In the genomic region with DNA sequence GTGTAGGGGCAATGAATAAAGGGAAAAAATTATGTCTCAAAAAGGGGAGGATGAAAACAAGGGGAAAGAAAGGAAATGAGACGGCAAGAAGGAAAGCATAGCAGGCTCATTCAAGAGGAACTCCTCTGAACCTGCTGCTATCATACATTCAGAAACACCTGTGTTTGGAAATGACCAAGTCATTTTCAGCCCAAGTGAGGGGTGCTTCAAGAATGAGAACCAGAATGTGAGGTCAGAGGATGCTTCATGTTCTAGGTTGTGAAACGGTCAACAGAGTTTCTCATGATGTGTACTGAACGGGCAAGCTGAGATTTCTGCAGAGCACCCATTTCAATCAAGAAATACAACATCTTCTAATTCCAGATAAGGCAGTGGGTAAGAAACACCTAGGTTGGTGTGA, we compare ENCODE assay signal across 16 cellular contexts.
DNase-seq lines count a peak whose midpoint lies in the region; ATAC-seq, FAIRE-seq and TF ChIP-seq lines count a peak whose summit lies in the region.
"Had no signal": no experiment of that assay in that cellular context is flagged by ENCODE, and none has a peak within 500 bp of the region (broad histone marks: within the 10 kb centered on the region; RNA-seq: fewer than 3 reads in every experiment).

No MANE protein-coding gene starts in this region.

- peak; percentile 28 for FAIRE-seq in bronchial epithelial cell (lab: Jason Lieb, UNC)
- FAIRE-seq: G401.6 had no signal

- no peak overlapping the region for H3K4me2 ChIP-seq in mesenchymal stem cell (ENCODE audit: low read length, poor library complexity, severe bottlenecking)

- no peak overlapping the region for H3K27ac Mint-ChIP-seq in WTC11
- H3K27ac Mint-ChIP-seq: activated T-helper 1 cell treated with anti-CD3 and anti-CD28 coated beads, Interleukin-12 subunit alpha, Interleukin-12 subunit beta, Interleukin-2, Interleukin-4 antibody, amounts not matched to agents 30 ng/mL and 10 ng/mL and 1 ng/mL, durations not matched to agents 14 hours and 24 hours and 36 hours; CD4-positive, CD25-positive, alpha-beta regulatory T cell had no signal

- no peak overlapping the region for H2AK5ac ChIP-seq in mesenchymal stem cell (ENCODE audit: low read length, severe bottlenecking)

- H3K14ac ChIP-seq in mesenchymal stem cell (ENCODE audit: low read length in 2 of 2): no peak overlapping the region

- 83 to 96% (median 90%) methylated on average over 3 of the region's 3 CpGs for WGBS in heart left ventricle, 4 donors
- 100% methylated on average over 1 of the region's 3 CpGs for whole genome bisulfite sequencing in mesenchymal stem cell

- H3K27me3 Mint-ChIP-seq in WTC11 (ENCODE audit: low read depth): no peaks in the 10 kb centered on the region
- H3K27me3 Mint-ChIP-seq: CD4-positive, CD25-positive, alpha-beta regulatory T cell had no signal

- H3K79me1 ChIP-seq in mesenchymal stem cell (replicated peaks; ENCODE audit: low read length, poor library complexity, severe bottlenecking): no peaks in the 10 kb centered on the region

- H3K4me3 ChIP-seq in bronchial epithelial cell (ENCODE audit: low read depth, low read length): no peak overlapping the region
- no peak overlapping the region for H3K4me3 ChIP-seq in heart left ventricle
- H3K4me3 ChIP-seq in mesenchymal stem cell (ENCODE audit: insufficient read depth in 1 of 2, low read depth in 1 of 2, low read length in 2 of 2): no peak overlapping the region
- H3K4me3 ChIP-seq: thyroid gland had no signal

- TF ChIP-seq POLR2A in heart left ventricle (IDR thresholded peaks at IDR 0.05): no peak

- POLR2A ChIA-PET in WTC11 (lab: Charles Lee): no interaction called here

- CTCF ChIA-PET in WTC11 (lab: Charles Lee): no interaction called here

- H3K18ac ChIP-seq in mesenchymal stem cell (ENCODE audit: low read depth in 1 of 2, low read length in 2 of 2): no peak overlapping the region

- no peaks in the 10 kb centered on the region for H3K9me3 ChIP-seq in heart left ventricle
- H3K9me3 ChIP-seq in mesenchymal stem cell (ENCODE audit: control insufficient read depth, low read length): peaks cover 3% of the 10 kb centered on the region
- H3K9me3 ChIP-seq: thyroid gland had no signal

- no peak overlapping the region for H2BK12ac ChIP-seq in mesenchymal stem cell (ENCODE audit: low read length in 2 of 2)

- H3K27ac ChIP-seq in heart left ventricle (no peak overlapping the region), mesenchymal stem cell (ENCODE audit: low read length, poor library complexity, severe bottlenecking) (no peak overlapping the region)
- H3K27ac ChIP-seq: thyroid gland had no signal

- H3K4me1 Mint-ChIP-seq in WTC11: peaks cover 49% of the 10 kb centered on the region

- H4K91ac ChIP-seq in mesenchymal stem cell (ENCODE audit: low read length): no peak overlapping the region

- ATAC-seq in GM18907 (IDR thresholded peaks at IDR 0.05; ENCODE audit: unreplicated experiment) (peak; percentile 63), GM21717 (IDR thresholded peaks at IDR 0.05; ENCODE audit: unreplicated experiment) (peak; percentile 59), HG03095 (IDR thresholded peaks at IDR 0.05; ENCODE audit: unreplicated experiment) (peak; percentile 50), heart left ventricle (no peak), WTC11 (no peak)

- H3K27me3 ChIP-seq in bronchial epithelial cell (ENCODE audit: control insufficient read depth, insufficient read depth, low read length): no peaks in the 10 kb centered on the region
- H3K27me3 ChIP-seq in heart left ventricle: no peaks in the 10 kb centered on the region
- no peaks in the 10 kb centered on the region for H3K27me3 ChIP-seq in mesenchymal stem cell (ENCODE audit: control insufficient read depth in 1 of 2, insufficient read depth in 1 of 2, low read length in 2 of 2)
- H3K27me3 ChIP-seq: thyroid gland had no signal

- H3K9ac ChIP-seq in mesenchymal stem cell (ENCODE audit: low read length): no peak overlapping the region

- TF ChIP-seq CTCF in bronchial epithelial cell (IDR thresholded peaks at IDR 0.05; ENCODE audit: insufficient read depth, low read length, severe bottlenecking) (no peak), heart left ventricle (IDR thresholded peaks at IDR 0.05) (no peak), WTC11 (IDR thresholded peaks at IDR 0.05) (no peak), GM20000 (IDR thresholded peaks at IDR 0.05; ENCODE audit: extremely low read depth, missing control alignments) (no peak)

- H3K23ac ChIP-seq in mesenchymal stem cell (ENCODE audit: low read length in 2 of 2): no peak overlapping the region

- H3K36me3 ChIP-seq in bronchial epithelial cell (ENCODE audit: control insufficient read depth, insufficient read depth, low read length) (no peaks in the 10 kb centered on the region), heart left ventricle (no peaks in the 10 kb centered on the region), mesenchymal stem cell (ENCODE audit: control insufficient read depth in 1 of 2, insufficient read depth in 2 of 2, low read depth in 1 of 2, low read length in 2 of 2) (no peaks in the 10 kb centered on the region)
- H3K36me3 ChIP-seq: thyroid gland had no signal

- no peak overlapping the region for H4K8ac ChIP-seq in mesenchymal stem cell (ENCODE audit: low read length)

- no peak overlapping the region for H2AFZ ChIP-seq in mesenchymal stem cell (ENCODE audit: low read depth, low read length)

- H3K9me3 Mint-ChIP-seq in WTC11: peaks cover 8% of the 10 kb centered on the region; the same call in 1 of the 2 replicates

- H3K4me1 ChIP-seq in heart left ventricle (no peaks in the 10 kb centered on the region), mesenchymal stem cell (ENCODE audit: control insufficient read depth, insufficient read depth, low read depth, low read length) (no peaks in the 10 kb centered on the region)
- H3K4me1 ChIP-seq: thyroid gland had no signal

- no peak overlapping the region for H3K4me3 Mint-ChIP-seq in WTC11
- H3K4me3 Mint-ChIP-seq: activated T-helper 1 cell treated with anti-CD3 and anti-CD28 coated beads, Interleukin-12 subunit alpha, Interleukin-12 subunit beta, Interleukin-2, Interleukin-4 antibody, amounts not matched to agents 30 ng/mL and 10 ng/mL and 1 ng/mL, durations not matched to agents 14 hours and 24 hours and 36 hours; CD4-positive, CD25-positive, alpha-beta regulatory T cell had no signal

- peaks cover 3% of the 10 kb centered on the region; the same call in 1 of the 2 replicates for H3K36me3 Mint-ChIP-seq in WTC11
- H3K36me3 Mint-ChIP-seq: CD4-positive, CD25-positive, alpha-beta regulatory T cell had no signal

- no peak overlapping the region for H2BK120ac ChIP-seq in mesenchymal stem cell (ENCODE audit: low read depth, low read length)

- H2BK5ac ChIP-seq in mesenchymal stem cell (ENCODE audit: low read depth, low read length, poor library complexity, severe bottlenecking): no peak overlapping the region

- no peak overlapping the region for H3K4ac ChIP-seq in mesenchymal stem cell (ENCODE audit: low read depth in 1 of 2, low read length in 2 of 2)

- H2BK15ac ChIP-seq in mesenchymal stem cell (ENCODE audit: low read depth, poor library complexity, severe bottlenecking): no peak overlapping the region

- no peak for DNase-seq in bronchial epithelial cell (ENCODE audit: low read depth)
- DNase-seq in heart left ventricle: no peak
- DNase-seq in WTC11 (ENCODE audit: low spot score): no peak
- DNase-seq in GM20000 (ENCODE audit: low spot score): no peak
- DNase-seq in mesenchymal stem cell: no peak
- DNase-seq: activated CD4-positive, alpha-beta T cell treated with anti-CD3 and anti-CD28 coated beads for 4 hours; aorta; CD4-positive, CD25-positive, alpha-beta regulatory T cell; dermis blood vessel endothelial cell; occipital lobe; thyroid gland had no signal

- intact Hi-C loops in heart left ventricle (cut with DNase I): no loop called here

TF ChIP-seq in WTC11, 78 proteins besides CTCF, POLR2A, EP300 and RAD21 (continues in another document):
- no peak for TF ChIP-seq CBFB (CRISPR knock-in tag; IDR thresholded peaks at IDR 0.05; ENCODE audit: low read depth)
- TF ChIP-seq, protein P1, sequence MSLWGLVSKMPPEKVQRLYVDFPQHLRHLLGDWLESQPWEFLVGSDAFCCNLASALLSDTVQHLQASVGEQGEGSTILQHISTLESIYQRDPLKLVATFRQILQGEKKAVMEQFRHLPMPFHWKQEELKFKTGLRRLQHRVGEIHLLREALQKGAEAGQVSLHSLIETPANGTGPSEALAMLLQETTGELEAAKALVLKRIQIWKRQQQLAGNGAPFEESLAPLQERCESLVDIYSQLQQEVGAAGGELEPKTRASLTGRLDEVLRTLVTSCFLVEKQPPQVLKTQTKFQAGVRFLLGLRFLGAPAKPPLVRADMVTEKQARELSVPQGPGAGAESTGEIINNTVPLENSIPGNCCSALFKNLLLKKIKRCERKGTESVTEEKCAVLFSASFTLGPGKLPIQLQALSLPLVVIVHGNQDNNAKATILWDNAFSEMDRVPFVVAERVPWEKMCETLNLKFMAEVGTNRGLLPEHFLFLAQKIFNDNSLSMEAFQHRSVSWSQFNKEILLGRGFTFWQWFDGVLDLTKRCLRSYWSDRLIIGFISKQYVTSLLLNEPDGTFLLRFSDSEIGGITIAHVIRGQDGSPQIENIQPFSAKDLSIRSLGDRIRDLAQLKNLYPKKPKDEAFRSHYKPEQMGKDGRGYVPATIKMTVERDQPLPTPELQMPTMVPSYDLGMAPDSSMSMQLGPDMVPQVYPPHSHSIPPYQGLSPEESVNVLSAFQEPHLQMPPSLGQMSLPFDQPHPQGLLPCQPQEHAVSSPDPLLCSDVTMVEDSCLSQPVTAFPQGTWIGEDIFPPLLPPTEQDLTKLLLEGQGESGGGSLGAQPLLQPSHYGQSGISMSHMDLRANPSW (CRISPR knock-in tag; conservative IDR thresholded peaks at IDR 0.05; ENCODE audit: low read depth): no peak

Comparison
In these comparisons a context has a peak if more than half of its experiments do, and no peak if none do; other contexts are left out.
1. ATAC-seq: peak in GM18907 (single experiment), GM21717 (single experiment) and HG03095 (single experiment); none in heart left ventricle (0 of 4) and WTC11 (single experiment).